29 cellular contexts compared by ENCODE assay signal in genomic region chr7:18425227-18425626, GRCh38.
DNase-seq lines count a peak whose midpoint lies in the region; TF ChIP-seq lines count a peak whose summit lies in the region.
"Had no signal": no experiment of that assay in that cellular context is flagged by ENCODE, and none has a peak within 500 bp of the region (broad histone marks: within the 10 kb centered on the region; RNA-seq: fewer than 3 reads in every experiment).

No MANE protein-coding gene starts in this region.

- DNase-seq in A673 (ENCODE audit: low spot score) (no peak), NCI-H69 (lab: John Stamatoyannopoulos, UW) (peak; percentile 36), nephron progenitor cell (no peak), H7 (no peak), HT-29 (ENCODE audit: low spot score) (no peak)
- no peak for DNase-seq in activated T-helper 1 cell treated with anti-CD3 and anti-CD28 coated beads, Interleukin-12 subunit alpha, Interleukin-12 subunit beta, Interleukin-2, Interleukin-4 antibody, amounts not matched to agents 30 ng/mL and 10 ng/mL and 1 ng/mL, durations not matched to agents 14 hours and 24 hours and 36 hours (ENCODE audit: low spot score)
- DNase-seq in stimulated activated CD4-positive, alpha-beta T cell treated with anti-CD3 and anti-CD28 coated beads, Interleukin-15, amount 100 ng/mL, for 24 hours, result no peak
- DNase-seq: activated T-cell treated with anti-CD3 and anti-CD28 coated beads, Interleukin-2, amount 50 U/mL, for 4 hours; CD4-positive, alpha-beta memory T cell; effector memory CD8-positive, alpha-beta T cell; glutamatergic neuron; GM23248; MM.1S; mucosa of descending colon; natural killer cell; NCI-H1417 treated with DMSO at 0.1 percent for 48 hours; NCI-H2029 treated with DMSO at 0.1 percent for 48 hours; NCI-H446; NCI-H774; pancreas; small intestine; stimulated activated CD4-positive, alpha-beta T cell treated with anti-CD3 and anti-CD28 coated beads, Interleukin-1b, Interleukin-23, amount 100 ng/mL, for 48 hours; stimulated activated naive CD4-positive, alpha-beta T cell treated with Interleukin-2 at 50 U/mL for 16 hours had no signal

- peaks cover 45% of the 10 kb centered on the region for H3K4me1 ChIP-seq in A673 (ENCODE audit: insufficient read depth, low read length, poor library complexity, severe bottlenecking)
- H3K4me1 ChIP-seq: pancreas had no signal

- H3K27ac ChIP-seq in A673 (ENCODE audit: low read depth, low read length, poor library complexity, severe bottlenecking), result peak overlapping the region; percentile 80
- H3K27ac ChIP-seq: ascending aorta, coronary artery, GM23248, KMS-11, pancreas, right atrium auricular region, RWPE1 had no signal

- H3K4me3 Mint-ChIP-seq in dendritic cell treated with granulocyte-macrophage colony-stimulating factor and Interleukin-4, amounts not matched to agents 40 ng/mL and 50 ng/mL, for 4 days, result no peak overlapping the region
- H3K4me3 Mint-ChIP-seq in nephron progenitor cell, result no peak overlapping the region
- no peak overlapping the region for H3K4me3 Mint-ChIP-seq in activated T-helper 1 cell treated with anti-CD3 and anti-CD28 coated beads, Interleukin-12 subunit alpha, Interleukin-12 subunit beta, Interleukin-2, Interleukin-4 antibody, amounts not matched to agents 30 ng/mL and 10 ng/mL and 1 ng/mL, durations not matched to agents 14 hours and 24 hours and 36 hours
- H3K4me3 Mint-ChIP-seq: activated T-cell treated with anti-CD3 and anti-CD28 coated beads, Interleukin-2, amount 50 U/mL, for 4 hours; CD4-positive, alpha-beta memory T cell; effector memory CD8-positive, alpha-beta T cell; natural killer cell had no signal

- intact Hi-C loops in A673 (cut with micrococcal nuclease; ENCODE audit: unreplicated experiment), result no loop called here
- intact Hi-C loops in dendritic cell treated with granulocyte-macrophage colony-stimulating factor and Interleukin-4, amounts not matched to agents 40 ng/mL and 50 ng/mL, for 4 days (cut with micrococcal nuclease), result no loop called here
- intact Hi-C loops in activated T-helper 1 cell treated with anti-CD3 and anti-CD28 coated beads, Interleukin-12 subunit alpha, Interleukin-12 subunit beta, Interleukin-2, Interleukin-4 antibody, amounts not matched to agents 30 ng/mL and 10 ng/mL and 1 ng/mL, durations not matched to agents 14 hours and 24 hours and 36 hours (cut with micrococcal nuclease), result no loop called here

- H3K4me1 Mint-ChIP-seq in dendritic cell treated with granulocyte-macrophage colony-stimulating factor and Interleukin-4, amounts not matched to agents 40 ng/mL and 50 ng/mL, for 4 days (ENCODE audit: low read depth), result peaks cover 54% of the 10 kb centered on the region
- H3K4me1 Mint-ChIP-seq in nephron progenitor cell, result peaks cover 77% of the 10 kb centered on the region
- H3K4me1 Mint-ChIP-seq in activated T-helper 1 cell treated with anti-CD3 and anti-CD28 coated beads, Interleukin-12 subunit alpha, Interleukin-12 subunit beta, Interleukin-2, Interleukin-4 antibody, amounts not matched to agents 30 ng/mL and 10 ng/mL and 1 ng/mL, durations not matched to agents 14 hours and 24 hours and 36 hours (ENCODE audit: low read depth), result no peaks in the 10 kb centered on the region
- H3K4me1 Mint-ChIP-seq: CD4-positive, alpha-beta memory T cell had no signal

- POLR2A ChIA-PET in A673 (lab: Charles Lee; ENCODE audit: low non-redundant PET), result no interaction called here

- no peaks in the 10 kb centered on the region for H3K9me3 ChIP-seq in A673 (ENCODE audit: low read depth, low read length, poor library complexity, severe bottlenecking)
- H3K9me3 ChIP-seq: ascending aorta, mucosa of descending colon, pancreas, right atrium auricular region had no signal

- no peaks in the 10 kb centered on the region for H3K27me3 ChIP-seq in A673 (replicated peaks; ENCODE audit: insufficient read depth, low read depth, low read length, poor library complexity)
- H3K27me3 ChIP-seq in H7 (ENCODE audit: control insufficient read depth, insufficient read depth, low read length), result no peaks in the 10 kb centered on the region
- H3K27me3 ChIP-seq: ascending aorta, pancreas, right atrium auricular region had no signal

- peaks cover 7% of the 10 kb centered on the region for H3K36me3 Mint-ChIP-seq in dendritic cell treated with granulocyte-macrophage colony-stimulating factor and Interleukin-4, amounts not matched to agents 40 ng/mL and 50 ng/mL, for 4 days (ENCODE audit: low read depth)
- H3K36me3 Mint-ChIP-seq in nephron progenitor cell (ENCODE audit: low read depth), result peaks cover 6% of the 10 kb centered on the region
- no peaks in the 10 kb centered on the region for H3K36me3 Mint-ChIP-seq in activated T-helper 1 cell treated with anti-CD3 and anti-CD28 coated beads, Interleukin-12 subunit alpha, Interleukin-12 subunit beta, Interleukin-2, Interleukin-4 antibody, amounts not matched to agents 30 ng/mL and 10 ng/mL and 1 ng/mL, durations not matched to agents 14 hours and 24 hours and 36 hours (ENCODE audit: low read depth)
- H3K36me3 Mint-ChIP-seq: CD4-positive, alpha-beta memory T cell; natural killer cell had no signal

- no peak overlapping the region for H3K4me3 ChIP-seq in A673 (ENCODE audit: low read depth, low read length, poor library complexity, severe bottlenecking)
- H3K4me3 ChIP-seq in H7 (ENCODE audit: insufficient read depth, low read depth, low read length), result no peak overlapping the region
- H3K4me3 ChIP-seq: ascending aorta, coronary artery, GM23248, mucosa of descending colon, pancreas, right atrium auricular region had no signal

- TF ChIP-seq CTCF in A673 (conservative IDR thresholded peaks at IDR 0.05; ENCODE audit: low read depth, low read length) (no peak), nephron progenitor cell (IDR thresholded peaks at IDR 0.05) (no peak)

- peaks cover 9% of the 10 kb centered on the region for H3K9me3 Mint-ChIP-seq in dendritic cell treated with granulocyte-macrophage colony-stimulating factor and Interleukin-4, amounts not matched to agents 40 ng/mL and 50 ng/mL, for 4 days
- H3K9me3 Mint-ChIP-seq in nephron progenitor cell, result peaks cover 13% of the 10 kb centered on the region
- H3K9me3 Mint-ChIP-seq in activated T-helper 1 cell treated with anti-CD3 and anti-CD28 coated beads, Interleukin-12 subunit alpha, Interleukin-12 subunit beta, Interleukin-2, Interleukin-4 antibody, amounts not matched to agents 30 ng/mL and 10 ng/mL and 1 ng/mL, durations not matched to agents 14 hours and 24 hours and 36 hours, result no peaks in the 10 kb centered on the region
- H3K9me3 Mint-ChIP-seq: activated T-cell treated with anti-CD3 and anti-CD28 coated beads, Interleukin-2, amount 50 U/mL, for 4 hours had no signal

- peak overlapping the region; percentile 83 for H3K27ac Mint-ChIP-seq in dendritic cell treated with granulocyte-macrophage colony-stimulating factor and Interleukin-4, amounts not matched to agents 40 ng/mL and 50 ng/mL, for 4 days
- H3K27ac Mint-ChIP-seq in nephron progenitor cell, result peak overlapping the region; percentile 51
- H3K27ac Mint-ChIP-seq in activated T-helper 1 cell treated with anti-CD3 and anti-CD28 coated beads, Interleukin-12 subunit alpha, Interleukin-12 subunit beta, Interleukin-2, Interleukin-4 antibody, amounts not matched to agents 30 ng/mL and 10 ng/mL and 1 ng/mL, durations not matched to agents 14 hours and 24 hours and 36 hours, result no peak overlapping the region
- H3K27ac Mint-ChIP-seq: CD4-positive, alpha-beta memory T cell; effector memory CD8-positive, alpha-beta T cell; natural killer cell had no signal

- CTCF ChIA-PET in A673 (lab: Charles Lee), result no interaction called here

- no peaks in the 10 kb centered on the region for H3K27me3 Mint-ChIP-seq in dendritic cell treated with granulocyte-macrophage colony-stimulating factor and Interleukin-4, amounts not matched to agents 40 ng/mL and 50 ng/mL, for 4 days
- no peaks in the 10 kb centered on the region for H3K27me3 Mint-ChIP-seq in nephron progenitor cell (ENCODE audit: low read depth, poor library complexity)
- H3K27me3 Mint-ChIP-seq in activated T-helper 1 cell treated with anti-CD3 and anti-CD28 coated beads, Interleukin-12 subunit alpha, Interleukin-12 subunit beta, Interleukin-2, Interleukin-4 antibody, amounts not matched to agents 30 ng/mL and 10 ng/mL and 1 ng/mL, durations not matched to agents 14 hours and 24 hours and 36 hours (ENCODE audit: insufficient read depth), result no peaks in the 10 kb centered on the region
- H3K27me3 Mint-ChIP-seq: CD4-positive, alpha-beta memory T cell; effector memory CD8-positive, alpha-beta T cell had no signal

- no peaks in the 10 kb centered on the region for H3K36me3 ChIP-seq in A673 (ENCODE audit: insufficient read depth, low read length, poor library complexity, severe bottlenecking)
- no peaks in the 10 kb centered on the region for H3K36me3 ChIP-seq in H7 (replicated peaks; ENCODE audit: control insufficient read depth, insufficient read depth, low read length)
- H3K36me3 ChIP-seq: ascending aorta, pancreas, right atrium auricular region had no signal

- no TSS peak for BruUV-seq in A673 (replicated peaks; lab: Mats Ljungman, UMichigan)
